Comparison of ENCODE assay signal across 11 cellular contexts in the genomic region with DNA sequence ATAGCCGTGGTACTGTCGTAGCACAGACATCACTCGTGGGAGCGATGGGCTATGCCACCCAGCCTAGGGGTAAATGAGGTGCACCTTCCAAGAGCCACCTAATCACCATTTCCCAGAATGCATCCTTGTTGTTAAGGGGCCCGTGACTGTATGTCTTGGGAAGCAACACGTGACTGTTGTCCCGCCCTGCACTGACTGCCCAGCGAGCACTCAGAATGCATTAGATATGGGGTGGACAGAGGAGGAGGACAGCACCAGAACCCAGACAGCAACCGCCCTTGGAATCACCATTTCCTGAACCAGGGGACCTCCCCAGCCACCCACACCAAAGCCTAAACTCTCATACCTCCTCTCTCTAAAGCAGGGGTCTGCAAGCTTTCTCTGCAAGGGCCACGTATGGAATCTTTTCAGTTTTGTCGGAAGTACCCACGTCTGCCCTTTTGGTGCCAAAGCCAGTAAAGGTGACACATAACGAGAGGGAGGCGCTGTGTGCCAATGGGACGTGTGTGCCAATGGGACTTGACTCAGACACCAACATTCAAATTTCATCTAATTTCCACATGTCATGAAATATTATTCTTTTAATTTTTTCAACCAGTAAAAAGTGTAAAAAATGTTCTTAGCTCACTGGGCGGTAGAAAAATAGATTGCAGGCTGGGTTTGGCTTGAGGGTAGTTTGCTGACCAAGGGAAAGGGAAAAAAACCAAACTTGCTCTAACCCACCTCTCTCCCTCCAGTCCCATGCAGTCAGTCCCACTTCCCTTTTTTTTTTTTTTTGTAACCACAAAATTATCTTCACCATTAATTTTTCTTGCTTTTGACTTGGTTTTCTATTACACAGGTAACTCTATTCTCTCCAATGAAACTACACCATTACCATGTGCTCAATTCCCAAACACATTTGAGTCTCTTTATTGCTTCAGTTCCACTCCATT. TPM values are rescaled to one million over a fixed set of nuclear protein-coding genes. Genes with fewer than 3 reads are reported as not detected.
DNase-seq lines count a peak whose midpoint lies in the region; ATAC-seq, FAIRE-seq and TF ChIP-seq lines count a peak whose summit lies in the region.
"Not testable (repeated sequence)": the region's sequence is repeated elsewhere in the genome, so short reads cannot be mapped to it uniquely, and the experiment has no call there.
"Had no signal": no experiment of that assay in that cellular context is flagged by ENCODE, and none has a peak within 500 bp of the region (broad histone marks: within the 10 kb centered on the region; RNA-seq: fewer than 3 reads in every experiment).

No MANE protein-coding gene starts in this region.

- not testable (repeated sequence) for H3K27ac ChIP-seq in colonic mucosa

- not testable (repeated sequence) for H3K9ac ChIP-seq in colonic mucosa (ENCODE audit: low read depth in 2 of 2, low read length in 2 of 2)

- not testable (repeated sequence) for H3K27ac Mint-ChIP-seq in activated B cell treated with CpG ODN at 0.5 μM for 24 hours

- not testable (repeated sequence) for H3K36me3 Mint-ChIP-seq in activated B cell treated with CpG ODN at 0.5 μM for 24 hours (ENCODE audit: low read depth)

- H3K4me1 Mint-ChIP-seq in activated B cell treated with CpG ODN at 0.5 μM for 24 hours = peaks cover 15% of the 10 kb centered on the region

- not testable (repeated sequence) for H3K27me3 ChIP-seq in colonic mucosa

- CTCF ChIA-PET in activated B cell treated with CpG ODN at 0.5 μM for 24 hours (lab: Charles Lee) = not testable (repeated sequence)

- peak overlapping the region; percentile 11 for H3K4me3 Mint-ChIP-seq in activated B cell treated with CpG ODN at 0.5 μM for 24 hours

- ATAC-seq in activated B cell treated with CpG ODN at 0.5 μM for 24 hours (ENCODE audit: low read depth) = not testable (repeated sequence)
- ATAC-seq in left lobe of liver = peak; percentile 25

- TF ChIP-seq CTCF in activated B cell treated with CpG ODN at 0.5 μM for 24 hours (IDR thresholded peaks at IDR 0.05); colonic mucosa (IDR thresholded peaks at IDR 0.05): not testable (repeated sequence)

- not testable (repeated sequence) for H3K9me3 ChIP-seq in colonic mucosa

- peak; percentile 35 for FAIRE-seq in GM12891 (lab: Jason Lieb, UNC)
- FAIRE-seq in HTR-8/SVneo (lab: Jason Lieb, UNC) = peak; percentile 95

- not testable (repeated sequence) for TF ChIP-seq POLR2A in GM12891 (IDR thresholded peaks at IDR 0.05; ENCODE audit: low read depth, low read length)

- not testable (repeated sequence) for H3K4me1 ChIP-seq in colonic mucosa

- not testable (repeated sequence) for H3K9me3 Mint-ChIP-seq in activated B cell treated with CpG ODN at 0.5 μM for 24 hours

- POLR2A ChIA-PET in activated B cell treated with CpG ODN at 0.5 μM for 24 hours (lab: Charles Lee) = interaction anchor here (0.6 kb wide), 1 partner anchor 66 kb away, joined by 4 read pairs; no protein-coding TSS in a partner anchor

- H3K27me3 Mint-ChIP-seq in activated B cell treated with CpG ODN at 0.5 μM for 24 hours = peaks cover 45% of the 10 kb centered on the region

- not testable (repeated sequence) for DNase-seq in GM12891 (ENCODE audit: insufficient read length, low spot score); HTR-8/SVneo (ENCODE audit: insufficient read length, low spot score); activated B cell treated with CpG ODN at 0.5 μM for 24 hours
- DNase-seq in NOMO-1 (lab: John Stamatoyannopoulos, UW; ENCODE audit: unreplicated experiment in 2 of 2) (peak; percentile 32 to 37), RPMI8226 (peak; percentile 47), colonic mucosa (peak; percentile 9), left lobe of liver (ENCODE audit: low spot score) (peak; percentile 33)

- intact Hi-C loops in activated B cell treated with CpG ODN at 0.5 μM for 24 hours (cut with micrococcal nuclease); colonic mucosa (cut with DNase I): not testable (repeated sequence)

- H3K4me3 ChIP-seq in colonic mucosa = not testable (repeated sequence)

- H3K36me3 ChIP-seq in colonic mucosa = not testable (repeated sequence)

TF ChIP-seq in GM12891, 5 proteins besides CTCF, POLR2A, EP300 and RAD21:
- TF ChIP-seq SPI1 (IDR thresholded peaks at IDR 0.05; ENCODE audit: low read depth, low read length) = peak; percentile 93

RNA-seq across cellular contexts. Expression of a gene that starts 25.6 kb away (rescaled TPM):
- polyA plus RNA-seq in GM12891 (2012; ENCODE audit: low read depth, missing spikeins) = 0.17 TPM
- total RNA-seq in activated B cell treated with CpG ODN at 0.5 μM for 24 hours = not detected in 2 replicates
- total RNA-seq in colonic mucosa = not detected
- not detected for total RNA-seq in left lobe of liver
- total RNA-seq: CD8-positive, alpha-beta memory T cell; H1; LHCN-M2; Peyer's patch had no signal
- polyA plus RNA-seq: CD8-positive, alpha-beta memory T cell; H1 had no signal

RNA-seq across cellular contexts. Expression of a gene that starts 42.0 kb away (rescaled TPM):
- polyA plus RNA-seq in GM12891 (2012; ENCODE audit: low read depth, missing spikeins) = 0.06 TPM
- total RNA-seq in activated B cell treated with CpG ODN at 0.5 μM for 24 hours (not detected in 2 replicates), colonic mucosa (not detected), left lobe of liver (not detected)
- total RNA-seq: CD8-positive, alpha-beta memory T cell; H1; LHCN-M2; Peyer's patch had no signal
- polyA plus RNA-seq: CD8-positive, alpha-beta memory T cell; H1 had no signal
